ENCODE assay signal across 1 cellular context in genomic region chr13:33349996-33350826, GRCh38.
TF ChIP-seq lines count a peak whose summit lies in the region.

No MANE protein-coding gene starts in this region.

TF ChIP-seq in H1, 55 proteins besides CTCF, POLR2A, EP300 and RAD21 (continued from another document):
- TF ChIP-seq SAP30 (IDR thresholded peaks at IDR 0.05; ENCODE audit: insufficient read depth, insufficient replicate concordance, low read length) (no peak), SP1 (IDR thresholded peaks at IDR 0.05; ENCODE audit: low read depth, low read length) (no peak), MAFK (IDR thresholded peaks at IDR 0.05; ENCODE audit: low read depth, low read length) (no peak), EGR1 (IDR thresholded peaks at IDR 0.05; ENCODE audit: borderline replicate concordance, low read depth, low read length) (no peak), SP2 (IDR thresholded peaks at IDR 0.05; ENCODE audit: low read length) (no peak), BRCA1 (IDR thresholded peaks at IDR 0.05; ENCODE audit: low read depth, low read length) (no peak), SUZ12 (IDR thresholded peaks at IDR 0.05; ENCODE audit: low read length) (peak; percentile 67), TAF1 (IDR thresholded peaks at IDR 0.05; ENCODE audit: low read depth, low read length) (no peak), USF2 (IDR thresholded peaks at IDR 0.05; ENCODE audit: low read length) (no peak), PHF8 (conservative IDR thresholded peaks at IDR 0.05; ENCODE audit: low read depth, low read length) (no peak), NANOG (IDR thresholded peaks at IDR 0.05; ENCODE audit: insufficient read depth, low read depth, low read length, poor library complexity, severe bottlenecking) (no peak), POU5F1 (IDR thresholded peaks at IDR 0.05; ENCODE audit: low read depth, low read length) (no peak), TEAD4 (IDR thresholded peaks at IDR 0.05; ENCODE audit: low read depth, low read length) (no peak), SP4 (IDR thresholded peaks at IDR 0.05; ENCODE audit: low read length) (no peak), KDM5A (IDR thresholded peaks at IDR 0.05; ENCODE audit: low read length) (no peak), KDM1A (IDR thresholded peaks at IDR 0.05; ENCODE audit: borderline replicate concordance, low read length) (no peak), BCL11A (IDR thresholded peaks at IDR 0.05; ENCODE audit: low read depth in 2 of 2, low read length in 2 of 2) (no peak), SRF (IDR thresholded peaks at IDR 0.05; ENCODE audit: low read depth, low read length) (no peak), RXRA (IDR thresholded peaks at IDR 0.05; ENCODE audit: insufficient read depth, low read depth, low read length) (no peak), HDAC6 (IDR thresholded peaks at IDR 0.05; ENCODE audit: low read depth, low read length) (no peak), TCF12 (IDR thresholded peaks at IDR 0.05; ENCODE audit: low read depth, low read length) (no peak), CHD2 (IDR thresholded peaks at IDR 0.05; ENCODE audit: low read length) (no peak), BACH1 (IDR thresholded peaks at IDR 0.05; ENCODE audit: low read length) (no peak), GTF2F1 (IDR thresholded peaks at IDR 0.05; ENCODE audit: borderline replicate concordance, low read depth, low read length) (no peak), CTBP2 (IDR thresholded peaks at IDR 0.05; ENCODE audit: borderline replicate concordance, insufficient read depth, insufficient read length, low read length) (no peak), EZH2 (IDR thresholded peaks at IDR 0.05; ENCODE audit: low read depth, low read length, severe bottlenecking) (peak; percentile 59), FOSL1 (IDR thresholded peaks at IDR 0.05; ENCODE audit: insufficient read depth, low read depth, low read length) (no peak), CHD1 (IDR thresholded peaks at IDR 0.05; ENCODE audit: low read depth, low read length) (no peak), TBP (IDR thresholded peaks at IDR 0.05; ENCODE audit: low read depth, low read length) (no peak), CBX5 (IDR thresholded peaks at IDR 0.05; ENCODE audit: low read depth, low read length) (no peak), ASH2L (IDR thresholded peaks at IDR 0.05; ENCODE audit: low read length) (peak; percentile 46), JUND (IDR thresholded peaks at IDR 0.05; ENCODE audit: low read length) (no peak), CREB1 (IDR thresholded peaks at IDR 0.05) (no peak), POLR2AphosphoS5 (IDR thresholded peaks at IDR 0.05; ENCODE audit: low read depth, low read length) (no peak)
- TF ChIP-seq, protein P1, sequence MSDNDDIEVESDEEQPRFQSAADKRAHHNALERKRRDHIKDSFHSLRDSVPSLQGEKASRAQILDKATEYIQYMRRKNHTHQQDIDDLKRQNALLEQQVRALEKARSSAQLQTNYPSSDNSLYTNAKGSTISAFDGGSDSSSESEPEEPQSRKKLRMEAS (IDR thresholded peaks at IDR 0.05) = 0 out of 2 replicates have a peak, but pooled peaks have one; percentile 14
- TF ChIP-seq, protein P2, sequence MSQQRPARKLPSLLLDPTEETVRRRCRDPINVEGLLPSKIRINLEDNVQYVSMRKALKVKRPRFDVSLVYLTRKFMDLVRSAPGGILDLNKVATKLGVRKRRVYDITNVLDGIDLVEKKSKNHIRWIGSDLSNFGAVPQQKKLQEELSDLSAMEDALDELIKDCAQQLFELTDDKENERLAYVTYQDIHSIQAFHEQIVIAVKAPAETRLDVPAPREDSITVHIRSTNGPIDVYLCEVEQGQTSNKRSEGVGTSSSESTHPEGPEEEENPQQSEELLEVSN (IDR thresholded peaks at IDR 0.05) = no peak
